In the genomic region with DNA sequence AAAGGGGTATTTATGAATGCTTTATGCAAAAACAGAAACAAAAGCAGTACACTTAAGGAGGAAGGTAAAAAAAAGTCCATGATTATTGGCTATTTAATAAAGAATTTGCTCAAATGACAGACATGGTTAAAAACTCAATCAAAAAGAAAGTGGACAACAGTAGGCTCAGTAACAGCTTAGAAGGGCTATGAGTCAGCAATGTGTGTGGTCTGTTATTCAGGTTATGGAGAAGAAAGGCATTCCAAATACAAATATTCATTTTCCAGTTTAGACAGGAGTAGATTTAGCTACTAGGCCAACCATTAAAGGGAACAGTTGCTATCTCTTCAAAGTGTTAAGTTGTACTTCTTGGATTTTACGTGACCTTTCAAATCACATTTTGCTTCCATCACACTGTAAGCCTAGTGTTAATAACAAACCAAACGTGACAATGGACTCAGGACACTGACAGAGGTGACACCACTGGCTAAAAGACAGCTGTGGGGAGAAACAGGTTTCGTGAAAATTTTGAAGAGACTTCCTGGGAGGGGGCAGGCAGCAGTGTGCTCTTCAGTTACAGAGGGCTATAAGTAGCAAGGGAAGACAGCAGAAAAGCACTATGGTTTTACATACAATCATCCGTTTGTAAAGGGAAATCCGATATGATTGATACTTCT, we compare ENCODE assay signal across 8 cellular contexts. TPM values are rescaled to one million over a fixed set of nuclear protein-coding genes. Genes with fewer than 3 reads are reported as not detected.
DNase-seq lines count a peak whose midpoint lies in the region; ATAC-seq and TF ChIP-seq lines count a peak whose summit lies in the region.

No MANE protein-coding gene starts in this region.

- no peak overlapping the region for H3K4me3 ChIP-seq in osteoblast (ENCODE audit: insufficient read depth, low read length)

- ATAC-seq in esophagus mucosa (peak; percentile 84), HG03521 (IDR thresholded peaks at IDR 0.05; ENCODE audit: unreplicated experiment) (no peak)

- peak overlapping the region; percentile 31 for H3K27ac ChIP-seq in osteoblast (ENCODE audit: low read depth, low read length)

- no peaks in the 10 kb centered on the region for H3K79me2 ChIP-seq in osteoblast (ENCODE audit: insufficient read depth, low read length)

- peaks cover 19% of the 10 kb centered on the region for H3K4me1 ChIP-seq in osteoblast (ENCODE audit: insufficient read depth, low read length)

- no peaks in the 10 kb centered on the region for H3K27me3 ChIP-seq in osteoblast (ENCODE audit: insufficient read depth, low read length)

- H4K20me1 ChIP-seq in osteoblast (ENCODE audit: insufficient read depth, low read length): no peaks in the 10 kb centered on the region

- peak overlapping the region; percentile 8 for H3K4me2 ChIP-seq in osteoblast (ENCODE audit: insufficient read depth, low read length)

- DNase-seq in GM03348 (ENCODE audit: low spot score) (peak; percentile 55), RPMI7951 (ENCODE audit: low read depth) (peak; percentile 64), osteoblast (ENCODE audit: insufficient read length, low spot score, missing footprints) (peak; percentile 66), NCI-H82 (lab: John Stamatoyannopoulos, UW) (no peak), mucosa of gallbladder (ENCODE audit: low spot score) (no peak), mesenteric fat pad (ENCODE audit: low spot score) (no peak)

- H3K9me3 ChIP-seq in osteoblast (ENCODE audit: low read depth, low read length): no peaks in the 10 kb centered on the region

- no peak for TF ChIP-seq CTCF in osteoblast (IDR thresholded peaks at IDR 0.05; ENCODE audit: extremely low read depth, low read depth, low read length)

- no peak overlapping the region for H2AFZ ChIP-seq in osteoblast (ENCODE audit: low read length)

- peaks cover 3% of the 10 kb centered on the region for H3K36me3 ChIP-seq in osteoblast (ENCODE audit: insufficient read depth, low read length)

RNA-seq across cellular contexts. Expression of a gene that starts 41.7 kb away (rescaled TPM):
- 1.2 and 1.3 TPM in 2 replicates for total RNA-seq in RPMI7951 (2014; rRNA removed; shearing (Covaris generic))
- 19.7 TPM for total RNA-seq in esophagus mucosa
- total RNA-seq in osteoblast: under 0.01 TPM in 2 replicates
- 40.1 TPM for total RNA-seq in mucosa of gallbladder
- total RNA-seq in mesenteric fat pad: 18.5 TPM

Comparison
In these comparisons a context has a peak if more than half of its experiments do, and no peak if none do; other contexts are left out.
1. DNase-seq: peak in GM03348 (single experiment), RPMI7951 (single experiment) and osteoblast (single experiment); none in NCI-H82 (single experiment), mucosa of gallbladder (single experiment) and mesenteric fat pad (single experiment).